ENCODE assay signal across 8 cellular contexts in the genomic region with DNA sequence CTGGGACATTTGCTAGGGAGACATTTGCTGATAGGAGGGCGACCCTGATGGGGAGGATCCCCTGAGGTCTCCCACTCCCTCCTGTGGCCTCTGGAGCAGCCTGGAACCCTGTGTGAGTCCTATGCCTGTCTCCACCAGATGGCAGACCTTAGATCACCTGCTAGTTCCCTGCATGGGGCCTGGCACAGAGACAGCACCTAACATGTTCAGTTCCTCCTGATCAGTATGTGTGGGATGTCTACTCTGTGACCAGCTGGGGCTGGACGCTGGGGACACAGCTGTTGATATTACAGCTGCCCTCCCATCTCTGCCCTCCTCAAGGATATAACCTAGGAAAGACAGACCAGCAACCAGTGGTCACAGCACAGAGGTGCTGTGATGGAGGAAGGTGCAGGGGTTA. TPM values are rescaled to one million over a fixed set of nuclear protein-coding genes. Genes with fewer than 3 reads are reported as not detected.
DNase-seq lines count a peak whose midpoint lies in the region; ATAC-seq and TF ChIP-seq lines count a peak whose summit lies in the region.

No MANE protein-coding gene starts in this region.

- peaks cover 33% of the 10 kb centered on the region for H3K4me1 ChIP-seq in Karpas-422 (ENCODE audit: low read length)

- peak; percentile 73 for TF ChIP-seq CTCF in WERI-Rb-1 (IDR thresholded peaks at IDR 0.05; ENCODE audit: low read depth, low read length)

- H3K9me2 ChIP-seq in Karpas-422 (replicated peaks; ENCODE audit: insufficient read depth, low read length), result no peaks in the 10 kb centered on the region

- peaks cover 90 to 95% of the 10 kb centered on the region in 2 donors for H3K4me1 Mint-ChIP-seq in immature natural killer cell

- ATAC-seq in HG02571 (IDR thresholded peaks at IDR 0.05; ENCODE audit: unreplicated experiment) (no peak), HG03571 (IDR thresholded peaks at IDR 0.05; ENCODE audit: unreplicated experiment) (no peak)

- no peaks in the 10 kb centered on the region for H3K9me3 Mint-ChIP-seq in immature natural killer cell

- peak overlapping the region; percentile 79 to 99 (median 97) for H3K4me3 Mint-ChIP-seq in immature natural killer cell

- no peak overlapping the region for H2AFZ ChIP-seq in Karpas-422 (ENCODE audit: low read length)

- H3K27ac ChIP-seq in Karpas-422 (ENCODE audit: low read length) (no peak overlapping the region), WERI-Rb-1 (peak overlapping the region; percentile 45)

- H3K27ac Mint-ChIP-seq in immature natural killer cell, result peak overlapping the region; percentile 86 to 100 (median 98)

- DNase-seq in activated naive CD4-positive, alpha-beta T cell treated with Interleukin-2 at 50 U/mL for 16 hours, result peak; percentile 44
- DNase-seq in activated naive CD4-positive, alpha-beta T cell treated with anti-CD3 and anti-CD28 coated beads, Interleukin-2, amount 50 U/mL, for 16 hours, result no peak
- DNase-seq in Karpas-422 (peak; percentile 62), WERI-Rb-1 (peak; percentile 73), immature natural killer cell (no peak), NCI-H446 treated with DMSO at 0.1 percent for 48 hours (lab: John Stamatoyannopoulos, UW) (no peak)

- H3K36me3 ChIP-seq in Karpas-422 (ENCODE audit: insufficient read depth, low read length) (no peaks in the 10 kb centered on the region), WERI-Rb-1 (no peaks in the 10 kb centered on the region)

- H3K9ac ChIP-seq in Karpas-422 (ENCODE audit: low read length), result peak overlapping the region; percentile 78; the same call in 1 of the 2 replicates

- H3K36me3 Mint-ChIP-seq in immature natural killer cell, result peaks cover 4 to 10% (median 4%) of the 10 kb centered on the region in 3 donors

- no peaks in the 10 kb centered on the region for H4K20me1 ChIP-seq in Karpas-422 (ENCODE audit: insufficient read depth, low read depth, low read length)

- H3K27me3 ChIP-seq in Karpas-422 (ENCODE audit: low read length), result no peaks in the 10 kb centered on the region
- no peaks in the 10 kb centered on the region for H3K27me3 ChIP-seq in WERI-Rb-1 (ENCODE audit: insufficient read depth, low read depth, severe bottlenecking)

- peaks cover 5 to 17% (median 7%) of the 10 kb centered on the region in 3 donors for H3K27me3 Mint-ChIP-seq in immature natural killer cell (ENCODE audit: low read depth in 3 of 3)

- H3K9me3 ChIP-seq in Karpas-422 (ENCODE audit: low read length) (no peaks in the 10 kb centered on the region), WERI-Rb-1 (ENCODE audit: severe bottlenecking) (no peaks in the 10 kb centered on the region)

- no peaks in the 10 kb centered on the region for H3K79me2 ChIP-seq in Karpas-422 (ENCODE audit: low read length)

- H3K4me3 ChIP-seq in Karpas-422 (ENCODE audit: low read length) (no peak overlapping the region), WERI-Rb-1 (ENCODE audit: low read depth, low read length) (no peak overlapping the region)

- H3K4me2 ChIP-seq in Karpas-422 (ENCODE audit: low read depth, low read length, poor library complexity, severe bottlenecking), result no peak overlapping the region

RNA-seq across cellular contexts. Expression of a gene that starts 1.1 kb away (rescaled TPM):
- 27.5 and 45.5 TPM in 2 replicates for total RNA-seq in Karpas-422 (2014; rRNA removed; shearing (Covaris generic); ENCODE audit: low replicate concordance)
- polyA plus RNA-seq in immature natural killer cell, result 100 to 1,000 TPM in 2 of 3 donors, 10 to 100 TPM in 1; 97.6 to 209 (median 108) TPM

Comparison
In these comparisons a context has a peak if more than half of its experiments do, and no peak if none do; other contexts are left out.
1. DNase-seq: peak in activated naive CD4-positive, alpha-beta T cell treated with Interleukin-2 at 50 U/mL for 16 hours (single experiment), Karpas-422 (single experiment) and WERI-Rb-1 (single experiment); none in activated naive CD4-positive, alpha-beta T cell treated with anti-CD3 and anti-CD28 coated beads, Interleukin-2, amount 50 U/mL, for 16 hours (single experiment), immature natural killer cell (0 of 3) and NCI-H446 treated with DMSO at 0.1 percent for 48 hours (single experiment).